Comparison of ENCODE assay signal across 20 cellular contexts in genomic region chr16:24164402-24164801, GRCh38.
DNase-seq lines count a peak whose midpoint lies in the region; ATAC-seq and TF ChIP-seq lines count a peak whose summit lies in the region.
"Had no signal": no experiment of that assay in that cellular context is flagged by ENCODE, and none has a peak within 500 bp of the region (broad histone marks: within the 10 kb centered on the region; RNA-seq: fewer than 3 reads in every experiment).

No MANE protein-coding gene starts in this region.

- POLR2A ChIA-PET in WTC11 (lab: Charles Lee): no interaction called here

- no peak overlapping the region for H3K4me3 ChIP-seq in suprapubic skin
- H3K4me3 ChIP-seq: A549, HAP-1 had no signal

- no peaks in the 10 kb centered on the region for H3K36me3 ChIP-seq in suprapubic skin
- H3K36me3 ChIP-seq: BE2C, HAP-1 had no signal

- 51% methylated on average over 8 of the region's 8 CpGs for WGBS in suprapubic skin

- H3K27ac ChIP-seq in suprapubic skin: no peak overlapping the region
- H3K27ac ChIP-seq: 22Rv1, A549, HL-60 had no signal

- DNase-seq in Ammon's horn (ENCODE audit: low spot score) (peak; percentile 38), WTC11 (ENCODE audit: low spot score) (no peak), middle frontal gyrus (ENCODE audit: extremely low spot score, low spot score) (peak; percentile 49), suprapubic skin (ENCODE audit: low spot score in 2 of 2) (no peak), RKO (ENCODE audit: low spot score) (no peak), NCI-H2227 treated with DMSO at 0.1 percent for 48 hours (lab: John Stamatoyannopoulos, UW) (no peak)
- DNase-seq in stimulated activated effector memory CD8-positive, alpha-beta T cell treated with anti-CD3 and anti-CD28 coated beads, Interleukin-12 subunit alpha, Interleukin-12 subunit beta, amount 100 ng/mL, for 72 hours (ENCODE audit: low spot score in 2 of 2): no peak
- DNase-seq: BE2C; C1 segment of cervical spinal cord; CD4-positive, CD25-positive, alpha-beta regulatory T cell; CD8-positive, alpha-beta memory T cell; COR-L47; DMS 273 treated with DMSO at 0.1 percent for 48 hours; DMS79; GDM1; GOT3 had no signal

- H3K27ac Mint-ChIP-seq in WTC11: peak overlapping the region; percentile 73
- H3K27ac Mint-ChIP-seq in stimulated activated effector memory CD8-positive, alpha-beta T cell treated with anti-CD3 and anti-CD28 coated beads, Interleukin-12 subunit alpha, Interleukin-12 subunit beta, amount 100 ng/mL, for 72 hours: peak overlapping the region; percentile 29

- H3K4me1 ChIP-seq in suprapubic skin: no peaks in the 10 kb centered on the region
- H3K4me1 ChIP-seq: A549, BE2C, HAP-1 had no signal

- no peak for TF ChIP-seq CTCF in WTC11 (IDR thresholded peaks at IDR 0.05)
- no peak for TF ChIP-seq CTCF in suprapubic skin (IDR thresholded peaks at IDR 0.05)

- CTCF ChIA-PET in WTC11 (lab: Charles Lee): interaction anchor here (1.7 to 2.9 kb wide), 4 partner anchors 89 to 341 kb away, joined by 4 to 24 read pairs (median 20); no protein-coding TSS in a partner anchor

- no peaks in the 10 kb centered on the region for H3K9me3 ChIP-seq in suprapubic skin
- H3K9me3 ChIP-seq: A549, BE2C, HAP-1 had no signal

- H3K27me3 ChIP-seq in suprapubic skin: no peaks in the 10 kb centered on the region
- H3K27me3 ChIP-seq: BE2C had no signal

- TF ChIP-seq POLR2A in suprapubic skin (IDR thresholded peaks at IDR 0.05): no peak

- H3K4me1 Mint-ChIP-seq in WTC11: peaks cover 25% of the 10 kb centered on the region
- peaks cover 15% of the 10 kb centered on the region for H3K4me1 Mint-ChIP-seq in stimulated activated effector memory CD8-positive, alpha-beta T cell treated with anti-CD3 and anti-CD28 coated beads, Interleukin-12 subunit alpha, Interleukin-12 subunit beta, amount 100 ng/mL, for 72 hours

- ATAC-seq in WTC11: 0 out of 2 replicates have a peak, but pooled peaks have one; percentile 22
- no peak for ATAC-seq in stimulated activated effector memory CD8-positive, alpha-beta T cell treated with anti-CD3 and anti-CD28 coated beads, Interleukin-12 subunit alpha, Interleukin-12 subunit beta, amount 100 ng/mL, for 72 hours
- ATAC-seq: A549 had no signal

- no peaks in the 10 kb centered on the region for H3K9me3 Mint-ChIP-seq in WTC11
- no peaks in the 10 kb centered on the region for H3K9me3 Mint-ChIP-seq in stimulated activated effector memory CD8-positive, alpha-beta T cell treated with anti-CD3 and anti-CD28 coated beads, Interleukin-12 subunit alpha, Interleukin-12 subunit beta, amount 100 ng/mL, for 72 hours
- H3K9me3 Mint-ChIP-seq: CD4-positive, CD25-positive, alpha-beta regulatory T cell; CD8-positive, alpha-beta memory T cell had no signal

- TF ChIP-seq EP300 in suprapubic skin (IDR thresholded peaks at IDR 0.05): no peak

- no peaks in the 10 kb centered on the region for H3K27me3 Mint-ChIP-seq in WTC11 (ENCODE audit: low read depth)
- H3K27me3 Mint-ChIP-seq: CD4-positive, CD25-positive, alpha-beta regulatory T cell; CD8-positive, alpha-beta memory T cell had no signal

- H3K4me3 Mint-ChIP-seq in WTC11: no peak overlapping the region
- no peak overlapping the region for H3K4me3 Mint-ChIP-seq in stimulated activated effector memory CD8-positive, alpha-beta T cell treated with anti-CD3 and anti-CD28 coated beads, Interleukin-12 subunit alpha, Interleukin-12 subunit beta, amount 100 ng/mL, for 72 hours
- H3K4me3 Mint-ChIP-seq: CD4-positive, CD25-positive, alpha-beta regulatory T cell; CD8-positive, alpha-beta memory T cell had no signal

- H3K36me3 Mint-ChIP-seq in WTC11: no peaks in the 10 kb centered on the region
- H3K36me3 Mint-ChIP-seq in stimulated activated effector memory CD8-positive, alpha-beta T cell treated with anti-CD3 and anti-CD28 coated beads, Interleukin-12 subunit alpha, Interleukin-12 subunit beta, amount 100 ng/mL, for 72 hours: peaks cover 48% of the 10 kb centered on the region

TF ChIP-seq in WTC11, 78 proteins besides CTCF, POLR2A, EP300 and RAD21 (continues in another document):
- TF ChIP-seq ESRRA (CRISPR knock-in tag; IDR thresholded peaks at IDR 0.05; ENCODE audit: borderline replicate concordance) (no peak), FOXP1 (CRISPR knock-in tag; IDR thresholded peaks at IDR 0.05; ENCODE audit: borderline replicate concordance) (no peak), AFF4 (CRISPR knock-in tag; IDR thresholded peaks at IDR 0.05; ENCODE audit: borderline replicate concordance) (no peak), NR1H2 (CRISPR knock-in tag; IDR thresholded peaks at IDR 0.05) (no peak), TEAD1 (CRISPR knock-in tag; IDR thresholded peaks at IDR 0.05) (no peak), AR (CRISPR knock-in tag; IDR thresholded peaks at IDR 0.05) (no peak), SP1 (CRISPR knock-in tag; conservative IDR thresholded peaks at IDR 0.05) (no peak), NR3C1 (CRISPR knock-in tag; conservative IDR thresholded peaks at IDR 0.05; ENCODE audit: low read depth) (no peak), KAT7 (CRISPR knock-in tag; IDR thresholded peaks at IDR 0.05; ENCODE audit: borderline replicate concordance) (no peak), TCF7 (CRISPR knock-in tag; IDR thresholded peaks at IDR 0.05; ENCODE audit: low read depth) (no peak), ZNF263 (CRISPR knock-in tag; IDR thresholded peaks at IDR 0.05; ENCODE audit: low read depth) (no peak), ETV6 (CRISPR knock-in tag; IDR thresholded peaks at IDR 0.05) (no peak), NR2C2 (CRISPR knock-in tag; IDR thresholded peaks at IDR 0.05) (no peak), CREM (CRISPR knock-in tag; IDR thresholded peaks at IDR 0.05) (no peak), HMGA2 (CRISPR knock-in tag; IDR thresholded peaks at IDR 0.05) (no peak)
- TF ChIP-seq, protein P1, sequence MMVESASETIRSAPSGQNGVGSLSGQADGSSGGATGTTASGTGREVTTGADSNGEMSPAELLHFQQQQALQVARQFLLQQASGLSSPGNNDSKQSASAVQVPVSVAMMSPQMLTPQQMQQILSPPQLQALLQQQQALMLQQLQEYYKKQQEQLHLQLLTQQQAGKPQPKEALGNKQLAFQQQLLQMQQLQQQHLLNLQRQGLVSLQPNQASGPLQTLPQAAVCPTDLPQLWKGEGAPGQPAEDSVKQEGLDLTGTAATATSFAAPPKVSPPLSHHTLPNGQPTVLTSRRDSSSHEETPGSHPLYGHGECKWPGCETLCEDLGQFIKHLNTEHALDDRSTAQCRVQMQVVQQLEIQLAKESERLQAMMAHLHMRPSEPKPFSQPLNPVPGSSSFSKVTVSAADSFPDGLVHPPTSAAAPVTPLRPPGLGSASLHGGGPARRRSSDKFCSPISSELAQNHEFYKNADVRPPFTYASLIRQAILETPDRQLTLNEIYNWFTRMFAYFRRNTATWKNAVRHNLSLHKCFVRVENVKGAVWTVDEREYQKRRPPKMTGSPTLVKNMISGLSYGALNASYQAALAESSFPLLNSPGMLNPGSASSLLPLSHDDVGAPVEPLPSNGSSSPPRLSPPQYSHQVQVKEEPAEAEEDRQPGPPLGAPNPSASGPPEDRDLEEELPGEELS (CRISPR knock-in tag; IDR thresholded peaks at IDR 0.05): no peak

Comparison
In these comparisons a context has a peak if more than half of its experiments do, and no peak if none do; other contexts are left out.
1. DNase-seq: peak in Ammon's horn (single experiment) and middle frontal gyrus (single experiment); none in WTC11 (single experiment), stimulated activated effector memory CD8-positive, alpha-beta T cell treated with anti-CD3 and anti-CD28 coated beads, Interleukin-12 subunit alpha, Interleukin-12 subunit beta, amount 100 ng/mL, for 72 hours (0 of 2), suprapubic skin (0 of 2), RKO (single experiment) and NCI-H2227 treated with DMSO at 0.1 percent for 48 hours (single experiment).